In the genomic region with DNA sequence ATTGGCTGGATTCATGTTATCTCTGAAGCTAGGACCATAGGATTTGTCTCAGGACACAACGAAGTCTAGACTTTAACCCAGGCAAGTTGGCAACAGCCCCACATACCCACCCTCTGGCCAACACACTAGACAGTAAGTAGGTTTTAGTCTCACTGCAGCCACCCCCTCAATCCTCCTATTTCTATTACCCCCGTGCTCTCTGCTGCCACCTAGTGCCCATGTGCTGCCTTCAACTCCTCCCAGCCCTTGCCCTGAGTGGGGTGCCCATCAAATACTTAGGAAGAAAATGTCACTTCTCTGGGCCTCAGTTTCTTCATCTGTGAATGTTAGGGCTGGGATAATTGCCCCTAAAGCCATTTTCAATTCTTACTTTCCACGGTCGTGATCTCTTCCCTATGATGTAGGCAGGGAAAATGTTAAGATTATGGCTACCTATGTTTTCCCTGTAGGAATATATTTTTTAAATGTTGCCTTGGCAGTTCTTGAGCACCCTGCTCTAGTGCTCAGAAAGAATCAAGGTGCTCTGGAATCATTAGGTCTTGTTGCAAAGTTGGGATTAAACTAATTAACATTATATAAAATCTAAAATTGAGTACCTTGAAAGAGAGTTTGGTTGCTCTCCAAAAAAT, we compare ENCODE assay signal across 11 cellular contexts.
A peak's percentile ranks its signal among the peaks of the same experiment; 100 is the strongest.
DNase-seq lines count a peak whose midpoint lies in the region; ATAC-seq and TF ChIP-seq lines count a peak whose summit lies in the region.
"Had no signal": no experiment of that assay in that cellular context is flagged by ENCODE, and none has a peak within 500 bp of the region (broad histone marks: within the 10 kb centered on the region; RNA-seq: fewer than 3 reads in every experiment).

No MANE protein-coding gene starts in this region.

- H3K27me3 ChIP-seq in Peyer's patch, result no peaks in the 10 kb centered on the region

- H3K4me3 ChIP-seq in GM12864 (ENCODE audit: low read depth, low read length) (no peak overlapping the region), Peyer's patch (no peak overlapping the region), epithelial cell of proximal tubule (ENCODE audit: low read depth, low read length) (no peak overlapping the region)
- H3K4me3 ChIP-seq: HAP-1, skin epidermis had no signal

- no peak for ATAC-seq in stimulated activated naive B cell treated with anti-CD40 and anti-IgM and Interleukin-4, amounts not matched to agents 10 μg/mL and 1 μg/mL and 100 μg/mL, for 72 hours (replicated peaks)
- no peak for ATAC-seq in HG02642 (IDR thresholded peaks at IDR 0.05; ENCODE audit: poor library complexity, unreplicated experiment)

- H3K36me3 ChIP-seq in Peyer's patch, result no peaks in the 10 kb centered on the region
- H3K36me3 ChIP-seq: HAP-1 had no signal

- H3K4me1 ChIP-seq in Peyer's patch, result no peaks in the 10 kb centered on the region
- H3K4me1 ChIP-seq: HAP-1 had no signal

- TF ChIP-seq POLR2A in Peyer's patch (IDR thresholded peaks at IDR 0.05), result no peak

- H3K9me3 ChIP-seq in Peyer's patch, result no peaks in the 10 kb centered on the region
- H3K9me3 ChIP-seq: HAP-1 had no signal

- peak; percentile 85 for TF ChIP-seq CTCF in GM12864 (IDR thresholded peaks at IDR 0.05; ENCODE audit: low read depth, low read length, missing control alignments)
- peak in 4 of 6 experiments; percentile 33 to 44 (median 38) for TF ChIP-seq CTCF in Peyer's patch (IDR thresholded peaks at IDR 0.05)
- peak; percentile 85 for TF ChIP-seq CTCF in epithelial cell of proximal tubule (conservative IDR thresholded peaks at IDR 0.05; ENCODE audit: low read depth, low read length)

- in situ Hi-C loops in ACHN (cut with HindIII; ENCODE audit: low pct_ligation_motif_present, low pct_unique_long_range_greater_than_20kb, low sequenced_read_pairs), result no loop called here

- no peaks in the 10 kb centered on the region for H3K4me1 Mint-ChIP-seq in stimulated activated naive B cell treated with anti-CD40 and anti-IgM and Interleukin-4, amounts not matched to agents 10 μg/mL and 1 μg/mL and 100 μg/mL, for 72 hours

- H3K36me3 Mint-ChIP-seq in stimulated activated naive B cell treated with anti-CD40 and anti-IgM and Interleukin-4, amounts not matched to agents 10 μg/mL and 1 μg/mL and 100 μg/mL, for 72 hours, result no peaks in the 10 kb centered on the region
- H3K36me3 Mint-ChIP-seq: activated naive CD8-positive, alpha-beta T cell had no signal

- no peaks in the 10 kb centered on the region for H3K9me3 Mint-ChIP-seq in stimulated activated naive B cell treated with anti-CD40 and anti-IgM and Interleukin-4, amounts not matched to agents 10 μg/mL and 1 μg/mL and 100 μg/mL, for 72 hours

- peak; percentile 34 for DNase-seq in ACHN
- no peak for DNase-seq in GM12864 (ENCODE audit: low read depth)
- DNase-seq in Peyer's patch, result peak in 1 of 3 donors; percentile 64
- DNase-seq in epithelial cell of proximal tubule (ENCODE audit: low read depth), result no peak
- peak; percentile 1 to 2 for DNase-seq in stimulated activated CD8-positive, alpha-beta memory T cell treated with anti-CD3 and anti-CD28 coated beads, Interleukin-15, amount 100 ng/mL, for 48 hours (ENCODE audit: low read depth in 2 of 2)
- DNase-seq in NCI-H1105 (lab: John Stamatoyannopoulos, UW), result no peak
- no peak for DNase-seq in stimulated activated naive B cell treated with anti-CD40 and anti-IgM and Interleukin-4, amounts not matched to agents 10 μg/mL and 1 μg/mL and 100 μg/mL, for 72 hours

- peaks cover 14 to 17% of the 10 kb centered on the region in 2 donors for H3K27me3 Mint-ChIP-seq in stimulated activated naive B cell treated with anti-CD40 and anti-IgM and Interleukin-4, amounts not matched to agents 10 μg/mL and 1 μg/mL and 100 μg/mL, for 72 hours

- H3K27ac ChIP-seq in Peyer's patch, result no peak overlapping the region
- H3K27ac ChIP-seq: skin epidermis had no signal

- no peak overlapping the region for H3K4me3 Mint-ChIP-seq in stimulated activated naive B cell treated with anti-CD40 and anti-IgM and Interleukin-4, amounts not matched to agents 10 μg/mL and 1 μg/mL and 100 μg/mL, for 72 hours
- H3K4me3 Mint-ChIP-seq: activated naive CD8-positive, alpha-beta T cell had no signal

- H3K27ac Mint-ChIP-seq in stimulated activated naive B cell treated with anti-CD40 and anti-IgM and Interleukin-4, amounts not matched to agents 10 μg/mL and 1 μg/mL and 100 μg/mL, for 72 hours, result no peak overlapping the region
- H3K27ac Mint-ChIP-seq: activated naive CD8-positive, alpha-beta T cell had no signal

Comparison
In these comparisons a context has a peak if more than half of its experiments do, and no peak if none do; other contexts are left out.
1. DNase-seq: peak in ACHN (single experiment) and stimulated activated CD8-positive, alpha-beta memory T cell treated with anti-CD3 and anti-CD28 coated beads, Interleukin-15, amount 100 ng/mL, for 48 hours (2 of 2); none in GM12864 (single experiment), epithelial cell of proximal tubule (single experiment), NCI-H1105 (single experiment) and stimulated activated naive B cell treated with anti-CD40 and anti-IgM and Interleukin-4, amounts not matched to agents 10 μg/mL and 1 μg/mL and 100 μg/mL, for 72 hours (single experiment).
2. Peak in every context shown above with its lines, with median percentiles within 50 percentile points of each other: CTCF ChIP-seq.